Comparison of ENCODE assay signal across 8 cellular contexts in the genomic region with DNA sequence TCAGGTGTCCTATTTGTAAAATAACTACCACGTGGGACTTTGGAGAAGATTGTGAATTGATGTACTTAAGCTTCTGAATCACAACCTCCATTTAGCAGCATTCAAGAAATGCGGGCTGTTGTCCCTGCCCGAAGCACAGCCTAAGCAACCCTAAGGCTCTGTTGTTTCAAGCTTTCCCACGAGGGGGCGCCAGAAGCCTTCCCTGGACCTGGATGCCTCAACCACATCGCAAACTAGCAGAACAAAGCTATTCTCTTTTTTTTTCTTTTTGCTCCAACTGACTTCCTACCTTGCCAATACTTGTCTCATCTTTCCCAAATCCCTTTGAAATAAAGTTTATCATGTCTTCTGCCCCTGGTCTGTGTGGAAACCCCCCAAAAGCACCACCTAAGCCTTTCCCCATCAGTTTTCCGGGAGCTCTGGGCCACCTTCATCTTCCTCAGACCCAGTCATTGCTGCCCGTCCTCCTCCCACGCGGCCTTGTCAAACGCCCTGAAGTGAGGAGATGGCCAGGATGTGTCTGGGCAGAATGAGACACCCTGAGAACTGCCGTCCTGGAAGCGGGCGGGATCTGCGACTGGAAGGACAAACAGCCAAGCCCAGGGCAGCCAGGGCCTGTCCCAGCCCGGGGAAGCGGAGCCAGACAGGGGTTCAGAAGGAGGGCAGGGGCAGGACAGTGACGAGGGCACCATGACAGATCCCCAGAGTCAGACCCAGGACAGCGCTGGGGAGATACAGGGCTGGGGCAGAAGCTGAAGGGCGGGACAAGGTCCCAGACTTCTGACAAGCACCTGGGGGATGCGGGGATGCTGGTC.
A peak's percentile ranks its signal among the peaks of the same experiment; 100 is the strongest.
DNase-seq lines count a peak whose midpoint lies in the region; ATAC-seq and TF ChIP-seq lines count a peak whose summit lies in the region.

No MANE protein-coding gene starts in this region.

- peak overlapping the region; percentile 45 for H3K4me2 ChIP-seq in GM23248 (ENCODE audit: unreplicated experiment)

- H3F3A ChIP-seq in GM23248 (ENCODE audit: insufficient read depth) = no peaks in the 10 kb centered on the region

- peaks cover 21% of the 10 kb centered on the region for H3K27me3 ChIP-seq in GM23248 (replicated peaks; ENCODE audit: insufficient read depth)

- H3K79me2 ChIP-seq in GM23248 (ENCODE audit: insufficient read depth) = no peaks in the 10 kb centered on the region

- 17 to 18% methylated on average over 21 of the region's 21 CpGs for WGBS in GM23248 (ENCODE audit: low coverage in 1 of 2, low lambda C conversion rate in 2 of 2, missing lambda C conversion rate in 2 of 2), 2 experiments

- no peak overlapping the region for H3K27ac ChIP-seq in GM23248

- no peaks in the 10 kb centered on the region for H4K20me1 ChIP-seq in GM23248 (ENCODE audit: insufficient read depth)

- no peak overlapping the region for H3K4me3 ChIP-seq in AG10803 (ENCODE audit: low read length)
- no peak overlapping the region for H3K4me3 ChIP-seq in GM23248

- TF ChIP-seq CTCF in AG10803 (conservative IDR thresholded peaks at IDR 0.05; ENCODE audit: low read length) = peak; percentile 98

- H3K4me1 ChIP-seq in GM23248 (ENCODE audit: insufficient read depth) = no peaks in the 10 kb centered on the region

- in situ Hi-C loops in GM23248 (cut with MboI) = loop anchor here (10.0 kb wide), 1 partner anchor 132 kb away; no protein-coding TSS in a partner anchor

- DNase-seq in AG10803 (ENCODE audit: low read depth) (peak; percentile 70), GM23248 (peak; percentile 77), NCI-H2171 treated with DMSO at 0.1 percent for 48 hours (lab: John Stamatoyannopoulos, UW) (peak; percentile 63), cerebellum (ENCODE audit: low spot score) (peak; percentile 82), left kidney (ENCODE audit: low read depth, low spot score) (peak; percentile 92)
- DNase-seq in activated CD4-positive, alpha-beta T cell treated with anti-CD3 and anti-CD28 coated beads for 1 hour = peak; percentile 60
- DNase-seq in stimulated activated CD4-positive, alpha-beta T cell treated with anti-CD3 and anti-CD28 coated beads, Interleukin-4, amount 100 ng/mL, for 24 hours = peak; percentile 83

- no peaks in the 10 kb centered on the region for H3K9me2 ChIP-seq in GM23248 (ENCODE audit: insufficient read depth)

- peak overlapping the region; percentile 47; the same call in 1 of the 2 replicates for H2AFZ ChIP-seq in GM23248

- H3K9me3 ChIP-seq in GM23248 (ENCODE audit: low read depth) = no peaks in the 10 kb centered on the region

- H3K9ac ChIP-seq in GM23248 = no peak overlapping the region

- H3K36me3 ChIP-seq in GM23248 (ENCODE audit: low read depth) = no peaks in the 10 kb centered on the region

- no peak for ATAC-seq in GM19035 (IDR thresholded peaks at IDR 0.05; ENCODE audit: unreplicated experiment)
